Comparison of ENCODE assay signal across 4 cellular contexts in the genomic region with DNA sequence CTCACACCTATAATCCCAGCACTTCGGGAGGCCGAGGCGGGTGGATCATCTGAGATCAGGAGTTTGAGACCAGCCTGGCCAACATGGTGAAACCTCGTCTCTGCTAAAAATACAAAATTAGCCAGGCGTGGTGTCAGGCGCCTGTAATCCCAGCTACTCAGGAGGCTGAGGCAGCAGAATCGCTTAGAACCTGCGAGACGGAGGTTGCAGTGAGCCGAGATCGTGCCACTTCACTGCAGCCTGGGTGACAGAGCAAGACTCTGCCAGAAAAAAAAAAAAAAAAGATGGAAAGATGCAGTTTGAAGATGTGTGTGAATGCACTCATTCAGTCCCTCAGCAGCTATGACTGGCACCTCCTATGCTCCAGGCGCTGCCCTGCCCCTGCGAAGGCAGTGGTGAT. TPM values are rescaled to one million over a fixed set of nuclear protein-coding genes. Genes with fewer than 3 reads are reported as not detected.
"Had no signal": no experiment of that assay in that cellular context is flagged by ENCODE, and none has a peak within 500 bp of the region (broad histone marks: within the 10 kb centered on the region; RNA-seq: fewer than 3 reads in every experiment).

No MANE protein-coding gene starts in this region.

RNA-seq across cellular contexts. Expression of a gene that starts 41.3 kb away (rescaled TPM):
- total RNA-seq: lung microvascular endothelial cell, mammary epithelial cell, myocyte had no signal
- polyA plus RNA-seq: keratinocyte had no signal
